In the genomic region with DNA sequence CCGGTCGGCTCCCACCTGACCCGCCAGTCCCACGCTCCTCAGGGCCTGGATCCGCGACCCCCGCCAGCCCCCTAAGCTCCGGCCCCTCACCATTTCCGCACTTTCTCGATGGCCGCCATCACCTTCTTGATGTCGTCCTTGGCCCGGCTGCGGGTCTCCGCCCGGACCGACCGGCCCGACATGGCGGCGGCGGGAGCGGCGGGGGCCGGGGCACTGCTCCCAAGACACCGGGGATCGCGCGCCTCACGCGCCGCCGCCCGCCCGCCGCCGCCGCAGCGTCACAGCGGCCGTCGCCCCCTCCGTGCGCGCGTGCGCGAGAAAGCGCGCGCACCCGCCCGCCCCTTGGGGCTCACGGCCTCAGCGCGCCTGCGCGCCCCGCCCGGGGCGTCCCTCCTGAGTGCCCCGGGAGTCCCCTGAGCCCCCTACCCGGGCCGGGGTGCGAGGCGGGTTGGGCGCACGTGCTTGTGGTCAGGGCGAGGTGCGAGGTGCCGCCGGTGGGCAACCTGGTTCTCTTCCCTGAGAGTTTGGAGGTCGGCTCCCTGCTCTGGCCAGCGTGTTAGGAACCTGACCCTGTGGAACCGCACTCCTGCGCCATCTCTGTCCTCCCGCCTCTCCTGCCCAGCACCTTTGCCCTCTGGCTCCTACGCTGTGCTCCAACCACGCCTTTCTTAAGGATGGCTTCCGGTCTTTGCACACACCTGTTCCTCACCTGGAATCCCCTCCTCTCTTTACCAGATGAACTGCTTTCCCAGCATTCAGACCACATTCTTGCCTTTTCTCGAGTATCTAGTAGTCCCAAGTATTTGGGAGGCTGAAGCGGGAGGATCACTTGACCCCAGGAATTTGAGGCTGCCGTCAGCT, we compare ENCODE assay signal across 8 cellular contexts.
A peak's percentile ranks its signal among the peaks of the same experiment; 100 is the strongest.
DNase-seq lines count a peak whose midpoint lies in the region; ATAC-seq and TF ChIP-seq lines count a peak whose summit lies in the region.

TSS of gene BCL7B (minus strand) at position 294 of the 861 bp plus-strand sequence. CDS start at position 182, 112 bp downstream.

- H3F3A ChIP-seq in OCI-LY1 (ENCODE audit: insufficient read depth, low read length): no peaks in the 10 kb centered on the region

- DNase-seq in GM19238 (ENCODE audit: insufficient read length, low spot score) (peak; percentile 95), activated T-cell treated with anti-CD3 and anti-CD28 coated beads for 48 hours (ENCODE audit: low read depth) (peak; percentile 81), erythroblast (lab: John Stamatoyannopoulos, UW) (peak; percentile 86 to 93)
- peak; percentile 30 to 56 for DNase-seq in stimulated activated CD8-positive, alpha-beta memory T cell treated with anti-CD3 and anti-CD28 coated beads, Interleukin-4, amount 100 ng/mL, for 4 hours (ENCODE audit: low read depth in 2 of 2, low spot score in 1 of 2)

- peak; percentile 65 for TF ChIP-seq POLR2A in erythroblast (IDR thresholded peaks at IDR 0.05; ENCODE audit: low read length)

- peak within 1 kb of the TSS; percentile 92 for H3K9ac ChIP-seq in OCI-LY1 (ENCODE audit: low read length)
- H3K9ac ChIP-seq in mucosa of rectum (ENCODE audit: low read depth in 1 of 2, low read length in 2 of 2): peak within 1 kb of the TSS; percentile 90 to 97

- no peaks in the 10 kb centered on the region for H3K9me2 ChIP-seq in OCI-LY1 (ENCODE audit: low read depth, low read length)

- H3K4me3 ChIP-seq in OCI-LY1 (ENCODE audit: low read depth, low read length, poor library complexity, severe bottlenecking): peak within 1 kb of the TSS; percentile 75
- H3K4me3 ChIP-seq in mucosa of rectum (ENCODE audit: low read length in 2 of 2): peak within 1 kb of the TSS; percentile 87 to 97

- H3K27ac ChIP-seq in C4-2B: peak within 1 kb of the TSS; percentile 94
- peak within 1 kb of the TSS; percentile 61 for H3K27ac ChIP-seq in OCI-LY1 (ENCODE audit: low read depth, low read length, poor library complexity, severe bottlenecking)
- peak within 1 kb of the TSS; percentile 99 to 100 for H3K27ac ChIP-seq in mucosa of rectum (ENCODE audit: low read depth in 2 of 2, low read length in 2 of 2)

- ATAC-seq in HG03442 (IDR thresholded peaks at IDR 0.05; ENCODE audit: unreplicated experiment): peak; percentile 41

- peaks cover 35% of the 10 kb centered on the region for H3K79me2 ChIP-seq in OCI-LY1 (ENCODE audit: insufficient read depth, low read length)

- H4K20me1 ChIP-seq in OCI-LY1 (ENCODE audit: insufficient read depth, low read length): no peaks in the 10 kb centered on the region

- H2AFZ ChIP-seq in OCI-LY1 (ENCODE audit: low read length): no peak within 1 kb of the TSS

- peak within 1 kb of the TSS; percentile 82 for H3K4me2 ChIP-seq in OCI-LY1 (ENCODE audit: low read length)

- H3K36me3 ChIP-seq in OCI-LY1 (ENCODE audit: insufficient read depth, low read length): peaks cover 27% of the 10 kb centered on the region
- peaks cover 5 to 12% of the 10 kb centered on the region in 2 donors for H3K36me3 ChIP-seq in mucosa of rectum (ENCODE audit: control insufficient read depth in 2 of 2, insufficient read depth in 2 of 2, low read length in 2 of 2)

- H3K4me1 ChIP-seq in OCI-LY1 (ENCODE audit: insufficient read depth, low read length, severe bottlenecking): peaks cover 20% of the 10 kb centered on the region
- peaks cover 13 to 16% of the 10 kb centered on the region in 2 donors for H3K4me1 ChIP-seq in mucosa of rectum (ENCODE audit: control insufficient read depth in 2 of 2, insufficient read depth in 2 of 2, low read length in 2 of 2)

- H3K9me3 ChIP-seq in OCI-LY1 (ENCODE audit: low read length): 0 out of 2 replicates have a peak, but pooled peaks cover 2% of the 10 kb centered on the region
- no peaks in the 10 kb centered on the region for H3K9me3 ChIP-seq in mucosa of rectum (ENCODE audit: control insufficient read depth in 2 of 2, low read length in 2 of 2)

- TF ChIP-seq CTCF in C4-2B (conservative IDR thresholded peaks at IDR 0.05) (no peak), OCI-LY1 (IDR thresholded peaks at IDR 0.05; ENCODE audit: low read length) (no peak)

- H3K27me3 ChIP-seq in OCI-LY1 (ENCODE audit: insufficient read depth, low read length) (no peaks in the 10 kb centered on the region), mucosa of rectum (ENCODE audit: control insufficient read depth in 2 of 2, insufficient read depth in 2 of 2, low read length in 2 of 2) (no peaks in the 10 kb centered on the region)

Comparison
In these comparisons a context has a peak if more than half of its experiments do, and no peak if none do; other contexts are left out.
1. Peak in every context shown above with its lines: DNase-seq, ATAC-seq, H3K4me3 ChIP-seq and H3K27ac ChIP-seq.
2. DNase-seq: peak in every context shown above with its lines; median percentile 95 in GM19238; 90 in erythroblast; 81 in activated T-cell treated with anti-CD3 and anti-CD28 coated beads for 48 hours; 43 in stimulated activated CD8-positive, alpha-beta memory T cell treated with anti-CD3 and anti-CD28 coated beads, Interleukin-4, amount 100 ng/mL, for 4 hours.